In the genomic region with DNA sequence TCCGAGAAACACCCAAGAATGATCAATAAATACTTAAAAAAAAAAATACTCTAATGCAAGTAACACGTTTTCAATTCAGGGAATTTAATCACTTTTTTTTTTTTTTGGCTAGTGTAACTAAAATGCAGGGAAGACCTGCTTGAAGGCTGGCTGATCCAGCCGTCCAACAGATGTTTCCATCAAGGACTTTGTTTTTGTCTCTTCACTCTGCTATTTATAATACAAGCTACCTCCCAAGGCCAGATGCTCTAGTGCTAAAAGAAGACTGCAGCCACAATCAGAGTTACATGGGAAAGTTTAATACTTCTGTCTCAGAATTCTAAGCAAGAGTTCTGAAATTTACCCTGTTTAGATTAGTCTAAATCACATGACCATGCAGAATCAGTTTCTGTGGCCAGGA, we compare ENCODE assay signal across 24 cellular contexts.
"Had no signal": no experiment of that assay in that cellular context is flagged by ENCODE, and none has a peak within 500 bp of the region (broad histone marks: within the 10 kb centered on the region; RNA-seq: fewer than 3 reads in every experiment).

No MANE protein-coding gene starts in this region.

- H3K4me3 ChIP-seq: cardiac muscle cell, dorsolateral prefrontal cortex, gastroesophageal sphincter, mucosa of descending colon, ovary, sigmoid colon, spleen, testis, upper lobe of left lung had no signal

- DNase-seq: activated CD4-positive, alpha-beta memory T cell treated with anti-CD3 and anti-CD28 coated beads, Interleukin-2, amount 10 ng/mL, durations not matched to agents 7 days and 5 days; activated CD4-positive, alpha-beta T cell treated with anti-CD3 and anti-CD28 coated beads for 48 hours; activated CD4-positive, CD25-positive, alpha-beta regulatory T cell; activated CD8-positive, alpha-beta memory T cell treated with anti-CD3 and anti-CD28 coated beads, Interleukin-2, amount 10 ng/mL, durations not matched to agents 7 days and 5 days; activated naive CD4-positive, alpha-beta T cell; activated naive CD8-positive, alpha-beta T cell treated with anti-CD3 and anti-CD28 coated beads for 36 hours; amygdala; dorsolateral prefrontal cortex; immature natural killer cell; kidney glomerular epithelial cell; mesenchymal stem cell; mucosa of descending colon; natural killer cell; ovary; sigmoid colon; spleen; stimulated activated CD4-positive, alpha-beta T cell treated with anti-CD3 and anti-CD28 coated beads, Interleukin-4, amount 100 ng/mL, for 4 hours; T-cell; T-helper 9 cell; testis; upper lobe of left lung had no signal

- H3K27ac ChIP-seq: cardiac muscle cell, dorsolateral prefrontal cortex, gastroesophageal sphincter, sigmoid colon, spleen, testis, upper lobe of left lung had no signal

- ATAC-seq: activated CD8-positive, alpha-beta memory T cell treated with anti-CD3 and anti-CD28 coated beads, Interleukin-2, amount 10 ng/mL, durations not matched to agents 7 days and 5 days; gastroesophageal sphincter; mucosa of descending colon; natural killer cell; stimulated activated memory B cell treated with anti-CD40 and anti-IgM and Interleukin-4, amounts not matched to agents 10 μg/mL and 1 μg/mL and 100 μg/mL, for 72 hours; T-cell had no signal

- H3K36me3 ChIP-seq: cardiac muscle cell, gastroesophageal sphincter, ovary, sigmoid colon had no signal

- H3K27me3 ChIP-seq: cardiac muscle cell, dorsolateral prefrontal cortex, gastroesophageal sphincter, ovary, sigmoid colon, spleen, testis, upper lobe of left lung had no signal

- H3K9me3 ChIP-seq: gastroesophageal sphincter, mucosa of descending colon, ovary, sigmoid colon, testis, upper lobe of left lung had no signal
